Comparison of ENCODE assay signal across 18 cellular contexts in genomic region chr5:157045601-157046000, GRCh38. TPM values are rescaled to one million over a fixed set of nuclear protein-coding genes. Genes with fewer than 3 reads are reported as not detected.
DNase-seq lines count a peak whose midpoint lies in the region; FAIRE-seq and TF ChIP-seq lines count a peak whose summit lies in the region.
"Had no signal": no experiment of that assay in that cellular context is flagged by ENCODE, and none has a peak within 500 bp of the region (broad histone marks: within the 10 kb centered on the region; RNA-seq: fewer than 3 reads in every experiment).

No MANE protein-coding gene starts in this region.

- H2AK5ac ChIP-seq in H1 (ENCODE audit: low read depth, low read length): no peak overlapping the region

- CTCF ChIA-PET in MCF 10A (lab: Yijun Ruan, JAX) (interaction anchor here (0.5 to 2.7 kb wide), 9 partner anchors 16 to 670 kb away, joined by 3 to 6 read pairs (median 5); no protein-coding TSS in a partner anchor), mammary epithelial cell (lab: Charles Lee; ENCODE audit: low non-redundant PET) (no interaction called here), H1 (lab: Charles Lee; ENCODE audit: partially characterized antibody) (interaction anchor here (0.6 to 1.8 kb wide), 3 partner anchors 10 to 954 kb away, joined by 3 to 5 read pairs (median 3); no protein-coding TSS in a partner anchor)

- H3K4me3 Mint-ChIP-seq in MCF 10A (ENCODE audit: unreplicated experiment) (no peak overlapping the region), progenitor cell of endocrine pancreas (ENCODE audit: low read depth) (no peak overlapping the region)

- no peaks in the 10 kb centered on the region for H3K9me3 Mint-ChIP-seq in MCF 10A (ENCODE audit: unreplicated experiment)
- H3K9me3 Mint-ChIP-seq in progenitor cell of endocrine pancreas (ENCODE audit: low read depth): no peaks in the 10 kb centered on the region

- H3K23me2 ChIP-seq in H1 (ENCODE audit: low read depth, low read length): no peaks in the 10 kb centered on the region

- no peak overlapping the region for H2BK5ac ChIP-seq in H1 (ENCODE audit: low read depth, low read length)

- H4K5ac ChIP-seq in H1 (ENCODE audit: insufficient read length, low read depth, low read length): no peak overlapping the region

- TF ChIP-seq CTCF in MCF 10A (IDR thresholded peaks at IDR 0.05; ENCODE audit: unreplicated experiment): no peak
- TF ChIP-seq CTCF in mammary epithelial cell (conservative IDR thresholded peaks at IDR 0.05 in 1 of 2, IDR thresholded peaks at IDR 0.05 in 1 of 2; ENCODE audit: extremely low read depth in 1 of 2, insufficient read depth in 1 of 2, low read depth in 1 of 2, low read length in 2 of 2): no peak
- no peak for TF ChIP-seq CTCF in H1 (IDR thresholded peaks at IDR 0.05; ENCODE audit: control extremely low read depth in 1 of 3, insufficient read depth in 1 of 3, low read depth in 1 of 3, low read length in 3 of 3)
- no peak for TF ChIP-seq CTCF in progenitor cell of endocrine pancreas (IDR thresholded peaks at IDR 0.05; ENCODE audit: unreplicated experiment)
- TF ChIP-seq CTCF in spleen (IDR thresholded peaks at IDR 0.05 in 8 of 11, conservative IDR thresholded peaks at IDR 0.05 in 3 of 11): no peak

- dilution Hi-C loops in mammary epithelial cell (cut with HindIII; ENCODE audit: low sequenced_read_pairs): no loop called here

- no peak overlapping the region for H3K27ac ChIP-seq in mammary epithelial cell (ENCODE audit: insufficient read depth, low read depth, low read length)
- H3K27ac ChIP-seq in H1 (ENCODE audit: low read depth, low read length): no peak overlapping the region
- no peak overlapping the region for H3K27ac ChIP-seq in spleen
- H3K27ac ChIP-seq: KMS-11 had no signal

- H3K4me1 Mint-ChIP-seq in MCF 10A (ENCODE audit: insufficient read depth, unreplicated experiment) (peaks cover 26% of the 10 kb centered on the region), progenitor cell of endocrine pancreas (ENCODE audit: low read depth) (peaks cover 26% of the 10 kb centered on the region)

- no peak for DNase-seq in MCF 10A (ENCODE audit: unreplicated experiment)
- no peak for DNase-seq in mammary epithelial cell
- DNase-seq in NCI-H446 treated with DMSO at 0.1 percent for 48 hours (lab: John Stamatoyannopoulos, UW): peak; percentile 36
- DNase-seq in H1 (ENCODE audit: low read depth in 1 of 2, low spot score in 2 of 2): no peak
- DNase-seq in progenitor cell of endocrine pancreas (ENCODE audit: low spot score, unreplicated experiment): no peak
- DNase-seq in NCI-H1105 (lab: John Stamatoyannopoulos, UW): no peak
- DNase-seq in spleen: no peak
- no peak for DNase-seq in DMS153 treated with DMSO at 0.1 percent for 48 hours (lab: John Stamatoyannopoulos, UW; ENCODE audit: unreplicated experiment)
- DNase-seq: DMS153, H7, NCI-H1048, NCI-H2081 treated with DMSO at 0.1 percent for 48 hours, NCI-H524 treated with DMSO at 0.1 percent for 48 hours had no signal

- peak overlapping the region; percentile 31; the same call in 1 of the 2 replicates for H2BK12ac ChIP-seq in H1 (ENCODE audit: low read depth, low read length)

- H2BK20ac ChIP-seq in H1 (ENCODE audit: low read length): no peak overlapping the region

- H3K27ac Mint-ChIP-seq in MCF 10A (ENCODE audit: low read depth, unreplicated experiment) (peak overlapping the region; percentile 40), progenitor cell of endocrine pancreas (peak overlapping the region; percentile 41)

- no peak overlapping the region for H3K18ac ChIP-seq in H1 (ENCODE audit: extremely low read depth, low read length)

- in situ Hi-C loops in mammary epithelial cell (cut with MboI; ENCODE audit: low sequenced_read_pairs in 2 of 2): no loop called here

- no peaks in the 10 kb centered on the region for H3K79me1 ChIP-seq in H1 (ENCODE audit: low read depth, low read length)

- no peaks in the 10 kb centered on the region for H4K20me1 ChIP-seq in mammary epithelial cell (ENCODE audit: insufficient read depth, low read length)
- H4K20me1 ChIP-seq in H1 (replicated peaks in 1 of 2; ENCODE audit: control insufficient read depth in 1 of 2, insufficient read depth in 2 of 2, low read length in 2 of 2): no peaks in the 10 kb centered on the region

- no TSS peak for BruUV-seq in MCF 10A (replicated peaks; lab: Mats Ljungman, UMichigan)
- no TSS peak for BruUV-seq in mammary epithelial cell (replicated peaks; lab: Mats Ljungman, UMichigan)

- no peak for TF ChIP-seq POLR2A in H1 (IDR thresholded peaks at IDR 0.05; ENCODE audit: control extremely low read depth in 1 of 2, low read depth in 2 of 2, low read length in 2 of 2)
- TF ChIP-seq POLR2A in spleen (IDR thresholded peaks at IDR 0.05): no peak

- no peak overlapping the region for H3K23ac ChIP-seq in H1 (ENCODE audit: insufficient read length)

- H3K9ac ChIP-seq in mammary epithelial cell (ENCODE audit: insufficient read depth, low read length) (no peak overlapping the region), H1 (replicated peaks in 1 of 4; ENCODE audit: extremely low read depth in 1 of 4, low read depth in 3 of 4, low read length in 3 of 4) (no peak overlapping the region)
- H3K9ac ChIP-seq: KMS-11 had no signal

- H2AFZ ChIP-seq in mammary epithelial cell (ENCODE audit: low read depth, low read length): no peak overlapping the region
- no peak overlapping the region; the same call in 1 of the 2 replicates for H2AFZ ChIP-seq in H1 (ENCODE audit: low read length)

- no peaks in the 10 kb centered on the region for H3K79me2 ChIP-seq in mammary epithelial cell (ENCODE audit: insufficient read depth, low read length)
- no peaks in the 10 kb centered on the region for H3K79me2 ChIP-seq in H1 (ENCODE audit: control insufficient read depth in 1 of 2, insufficient read depth in 2 of 2, low read length in 2 of 2)

- no peak overlapping the region for H4K91ac ChIP-seq in H1 (replicated peaks; ENCODE audit: insufficient read length, low read length)

- TF ChIP-seq RAD21 in H1 (IDR thresholded peaks at IDR 0.05 in 1 of 2, conservative IDR thresholded peaks at IDR 0.05 in 1 of 2; ENCODE audit: low read depth in 2 of 2, low read length in 2 of 2): no peak

- H3K27me3 ChIP-seq in mammary epithelial cell (ENCODE audit: insufficient read depth, low read length) (no peaks in the 10 kb centered on the region), H1 (replicated peaks in 1 of 4; ENCODE audit: control insufficient read depth in 3 of 4, extremely low read depth in 1 of 4, insufficient read depth in 3 of 4, low read length in 3 of 4) (no peaks in the 10 kb centered on the region), spleen (replicated peaks in 1 of 7) (no peaks in the 10 kb centered on the region)

- H4K8ac ChIP-seq in H1 (ENCODE audit: extremely low read depth, insufficient read depth, low read length): no peak overlapping the region

- no peak overlapping the region for H3K14ac ChIP-seq in H1 (ENCODE audit: insufficient read length)

- no peak for FAIRE-seq in H1 (lab: Jason Lieb, UNC)
- FAIRE-seq: GM19239 had no signal

- WGBS in mammary epithelial cell (ENCODE audit: low coverage, missing lambda C conversion rate): 0% methylated on average over 2 of the region's 3 CpGs
- 96% methylated on average over 3 of the region's 3 CpGs; no CpG with 5 or more reads in 1 of the 2 experiments for WGBS in H1 (ENCODE audit: extremely low coverage in 1 of 2, insufficient coverage in 1 of 2, insufficient read length in 1 of 2, insufficient replicate concordance in 2 of 2, low coverage in 1 of 2, low lambda C conversion rate in 2 of 2, missing lambda C conversion rate in 1 of 2), 2 experiments
- 59 to 83% (median 76%) methylated on average over 3 of the region's 3 CpGs for WGBS in spleen, 5 donors

- no peak overlapping the region for H3K4me2 ChIP-seq in mammary epithelial cell (ENCODE audit: insufficient read depth, low read depth, low read length)
- no peak overlapping the region for H3K4me2 ChIP-seq in H1 (ENCODE audit: insufficient read depth in 1 of 2, low read depth in 2 of 2, low read length in 2 of 2)
- H3K4me2 ChIP-seq: KMS-11 had no signal

- no peak overlapping the region for H2BK15ac ChIP-seq in H1 (ENCODE audit: low read length)

- H3K36me3 ChIP-seq in mammary epithelial cell (ENCODE audit: insufficient read depth, low read length) (no peaks in the 10 kb centered on the region), H1 (ENCODE audit: control insufficient read depth in 2 of 4, insufficient read depth in 4 of 4, low read length in 3 of 4) (no peaks in the 10 kb centered on the region), spleen (no peaks in the 10 kb centered on the region)

- H3K56ac ChIP-seq in H1 (replicated peaks; ENCODE audit: insufficient read length, low read depth, low read length): no peak overlapping the region

- H3K36me3 Mint-ChIP-seq in MCF 10A (ENCODE audit: insufficient read depth, unreplicated experiment) (no peaks in the 10 kb centered on the region), progenitor cell of endocrine pancreas (ENCODE audit: insufficient read depth) (peaks cover 1% of the 10 kb centered on the region)

- H2BK120ac ChIP-seq in H1 (replicated peaks; ENCODE audit: low read depth, low read length): no peak overlapping the region

- H3K4me3 ChIP-seq in mammary epithelial cell (replicated peaks in 1 of 3; ENCODE audit: insufficient read depth in 1 of 3, low read depth in 2 of 3, low read length in 3 of 3): no peak overlapping the region
- no peak overlapping the region for H3K4me3 ChIP-seq in H1 (ENCODE audit: extremely low read depth in 1 of 4, insufficient read depth in 2 of 4, low read depth in 3 of 4, low read length in 4 of 4)
- H3K4me3 ChIP-seq in spleen: no peak overlapping the region

- no peak for TF ChIP-seq EP300 in H1 (IDR thresholded peaks at IDR 0.05; ENCODE audit: borderline replicate concordance in 1 of 2, low read depth in 2 of 2, low read length in 2 of 2)

- H3K4ac ChIP-seq in H1 (replicated peaks; ENCODE audit: insufficient read length, low read depth, low read length): no peak overlapping the region

- H3K27me3 Mint-ChIP-seq in MCF 10A (ENCODE audit: insufficient read depth, unreplicated experiment) (no peaks in the 10 kb centered on the region), progenitor cell of endocrine pancreas (no peaks in the 10 kb centered on the region)

- POLR2A ChIA-PET in MCF 10A (lab: Yijun Ruan, JAX): interaction anchor here (0.7 to 1.0 kb wide), 3 partner anchors 14 to 164 kb away, joined by 3 to 4 read pairs (median 3); partner anchors contain the start of gene MED7
- POLR2A ChIA-PET in H1 (lab: Charles Lee; ENCODE audit: partially characterized antibody): no interaction called here

- intact Hi-C loops in MCF 10A (cut with micrococcal nuclease) (no loop called here), mammary epithelial cell (cut with micrococcal nuclease) (no loop called here), spleen (cut with DNase I; ENCODE audit: low total_unique reads) (no loop called here)

- H3K4me1 ChIP-seq in mammary epithelial cell (ENCODE audit: insufficient read depth, low read length) (no peaks in the 10 kb centered on the region), H1 (replicated peaks in 1 of 4; ENCODE audit: control insufficient read depth in 3 of 4, insufficient read depth in 4 of 4, low read length in 3 of 4) (peaks cover 0 to 8% (median 1%) of the 10 kb centered on the region in 4 experiments; a peak in 3 of 7 replicates), spleen (no peaks in the 10 kb centered on the region)

- H3K9me3 ChIP-seq in mammary epithelial cell (replicated peaks; ENCODE audit: insufficient read depth, low read length) (peaks cover 2% of the 10 kb centered on the region), H1 (ENCODE audit: insufficient read depth in 2 of 2, low read depth in 1 of 2, low read length in 1 of 2) (no peaks in the 10 kb centered on the region), spleen (no peaks in the 10 kb centered on the region)

RNA-seq across cellular contexts. Expression of gene HAVCR1, which starts 13.3 kb away (rescaled TPM):
- 0.42 TPM in 1 of 2 replicates, not detected in the other for total RNA-seq in MCF 10A (2022)
- not detected for total RNA-seq in mammary epithelial cell
- polyA plus RNA-seq in mammary epithelial cell: not detected
- not detected for polyA minus RNA-seq in mammary epithelial cell
- total RNA-seq in H1 (2021; fragmentation: NEBNext Ultra II Directional; extraction: Animal tissue kit (Norgen Biotek cat#: 25700)): not detected in 2 replicates
- not detected in 2 replicates for polyA plus RNA-seq in H1 (2011; rRNA removed)
- not detected for polyA plus RNA-seq in H1 (2011; cell fraction: cytosol; rRNA removed)
- not detected for polyA plus RNA-seq in H1 (2011; cell fraction: nucleus; rRNA removed)
- not detected in 4 replicates for polyA plus RNA-seq in H1 (2012, experiment 1 of 2)
- not detected for polyA plus RNA-seq in H1 (2012, experiment 2 of 2)
- polyA plus RNA-seq in H1 (2013, experiment 1 of 2): 0.04 TPM
- polyA plus RNA-seq in H1 (2013, experiment 2 of 2): 0.04 TPM
- polyA minus RNA-seq in H1 (2011; rRNA and poly(A)+ RNA removed): not detected in 2 replicates
- not detected for polyA minus RNA-seq in H1 (2011; cell fraction: cytosol; rRNA and poly(A)+ RNA removed)
- polyA minus RNA-seq in H1 (2011; cell fraction: nucleus; rRNA and poly(A)+ RNA removed): not detected
- total RNA-seq in progenitor cell of endocrine pancreas: 1.2 and 2.1 TPM in 2 replicates
- total RNA-seq in spleen: 1 to 10 TPM in 2 of 7 donors, under 1 TPM in 2, not detected in 3; 0.52 to 1.5 (median 1.0) TPM
- not detected for polyA plus RNA-seq in spleen
- total RNA-seq: A673, H7, M059J, SK-MEL-5 had no signal
